2 cellular contexts compared by ENCODE assay signal in the genomic region with DNA sequence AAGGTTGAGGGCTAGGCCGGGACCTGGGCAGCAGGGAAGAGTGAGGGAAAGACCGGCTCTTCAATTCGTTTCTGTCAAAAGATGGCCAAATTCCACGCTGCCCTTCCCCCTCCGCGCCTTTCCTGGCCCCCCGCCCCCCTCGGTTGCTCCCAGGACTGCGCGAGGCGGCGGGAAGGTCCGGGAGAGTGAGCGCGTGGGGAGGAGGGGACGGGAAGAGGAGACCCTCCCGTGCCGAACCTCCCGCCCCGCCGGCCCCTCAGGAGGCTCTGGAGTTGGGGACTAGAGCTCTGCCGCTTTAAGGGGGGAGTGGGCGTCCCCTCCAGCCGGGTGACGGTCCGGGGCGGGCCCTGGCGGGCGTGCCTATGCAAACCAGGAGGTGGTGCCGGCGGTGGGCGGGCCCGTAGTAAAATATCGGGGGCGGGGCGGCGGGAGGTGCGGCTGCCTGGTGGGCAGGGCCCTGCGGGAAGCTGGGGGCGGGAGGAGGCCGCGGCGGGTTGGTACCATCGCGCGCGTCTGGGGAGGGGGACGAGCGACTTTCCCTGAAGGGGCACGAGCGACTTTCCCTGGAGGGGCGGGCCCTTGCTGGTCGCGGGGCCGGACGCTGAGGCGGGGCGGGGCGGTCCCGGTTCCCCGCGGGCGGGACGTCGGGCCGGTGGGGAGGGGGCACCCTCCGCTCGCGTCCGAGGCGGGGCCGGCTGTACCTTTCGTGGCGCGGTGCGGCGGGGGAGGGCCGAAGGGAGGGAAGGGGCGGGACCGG.
TF ChIP-seq lines count a peak whose summit lies in the region.

No MANE protein-coding gene starts in this region.

TF ChIP-seq in A549, 52 proteins besides CTCF, POLR2A, EP300 and RAD21 (continued from another document):
- TF ChIP-seq, protein P1, sequence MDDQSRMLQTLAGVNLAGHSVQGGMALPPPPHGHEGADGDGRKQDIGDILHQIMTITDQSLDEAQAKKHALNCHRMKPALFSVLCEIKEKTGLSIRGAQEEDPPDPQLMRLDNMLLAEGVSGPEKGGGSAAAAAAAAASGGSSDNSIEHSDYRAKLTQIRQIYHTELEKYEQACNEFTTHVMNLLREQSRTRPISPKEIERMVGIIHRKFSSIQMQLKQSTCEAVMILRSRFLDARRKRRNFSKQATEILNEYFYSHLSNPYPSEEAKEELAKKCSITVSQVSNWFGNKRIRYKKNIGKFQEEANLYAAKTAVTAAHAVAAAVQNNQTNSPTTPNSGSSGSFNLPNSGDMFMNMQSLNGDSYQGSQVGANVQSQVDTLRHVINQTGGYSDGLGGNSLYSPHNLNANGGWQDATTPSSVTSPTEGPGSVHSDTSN (IDR thresholded peaks at IDR 0.05) = no peak
- TF ChIP-seq, protein P2, sequence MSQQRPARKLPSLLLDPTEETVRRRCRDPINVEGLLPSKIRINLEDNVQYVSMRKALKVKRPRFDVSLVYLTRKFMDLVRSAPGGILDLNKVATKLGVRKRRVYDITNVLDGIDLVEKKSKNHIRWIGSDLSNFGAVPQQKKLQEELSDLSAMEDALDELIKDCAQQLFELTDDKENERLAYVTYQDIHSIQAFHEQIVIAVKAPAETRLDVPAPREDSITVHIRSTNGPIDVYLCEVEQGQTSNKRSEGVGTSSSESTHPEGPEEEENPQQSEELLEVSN (IDR thresholded peaks at IDR 0.05; ENCODE audit: borderline replicate concordance, low read depth) = 0 out of 2 replicates have a peak, but pooled peaks have one; percentile 12
- no peak for TF ChIP-seq EHF (CRISPR knock-in tag; IDR thresholded peaks at IDR 0.05)
- TF ChIP-seq ZC3H11A (IDR thresholded peaks at IDR 0.05) = no peak
- TF ChIP-seq TP53 (CRISPR knock-in tag; IDR thresholded peaks at IDR 0.05) = no peak
- no peak for TF ChIP-seq HOXA7 (CRISPR knock-in tag; IDR thresholded peaks at IDR 0.05)
- 0 out of 2 replicates have a peak, but pooled peaks have one; percentile 14 for TF ChIP-seq MAZ (IDR thresholded peaks at IDR 0.05; ENCODE audit: borderline replicate concordance, low read depth, low read length)
- no peak for TF ChIP-seq POLR2AphosphoS2 (conservative IDR thresholded peaks at IDR 0.05; ENCODE audit: low read length)
- peak; percentile 18; the same call in 1 of the 2 replicates for TF ChIP-seq PHF8 (IDR thresholded peaks at IDR 0.05; ENCODE audit: borderline replicate concordance, low read depth)

TF ChIP-seq in WTC11, 78 proteins besides CTCF, POLR2A, EP300 and RAD21 (continued from another document):
- TF ChIP-seq SOX15 (CRISPR knock-in tag; IDR thresholded peaks at IDR 0.05) (no peak), EMX1 (CRISPR knock-in tag; IDR thresholded peaks at IDR 0.05) (no peak), MYBL2 (CRISPR knock-in tag; IDR thresholded peaks at IDR 0.05) (0 out of 2 replicates have a peak, but pooled peaks have one; percentile 21), ZNF263 (CRISPR knock-in tag; IDR thresholded peaks at IDR 0.05; ENCODE audit: low read depth) (no peak)
- TF ChIP-seq, protein P3, sequence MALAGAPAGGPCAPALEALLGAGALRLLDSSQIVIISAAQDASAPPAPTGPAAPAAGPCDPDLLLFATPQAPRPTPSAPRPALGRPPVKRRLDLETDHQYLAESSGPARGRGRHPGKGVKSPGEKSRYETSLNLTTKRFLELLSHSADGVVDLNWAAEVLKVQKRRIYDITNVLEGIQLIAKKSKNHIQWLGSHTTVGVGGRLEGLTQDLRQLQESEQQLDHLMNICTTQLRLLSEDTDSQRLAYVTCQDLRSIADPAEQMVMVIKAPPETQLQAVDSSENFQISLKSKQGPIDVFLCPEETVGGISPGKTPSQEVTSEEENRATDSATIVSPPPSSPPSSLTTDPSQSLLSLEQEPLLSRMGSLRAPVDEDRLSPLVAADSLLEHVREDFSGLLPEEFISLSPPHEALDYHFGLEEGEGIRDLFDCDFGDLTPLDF (CRISPR knock-in tag; IDR thresholded peaks at IDR 0.05) = 0 out of 2 replicates have a peak, but pooled peaks have one; percentile 12
- TF ChIP-seq, protein P4, sequence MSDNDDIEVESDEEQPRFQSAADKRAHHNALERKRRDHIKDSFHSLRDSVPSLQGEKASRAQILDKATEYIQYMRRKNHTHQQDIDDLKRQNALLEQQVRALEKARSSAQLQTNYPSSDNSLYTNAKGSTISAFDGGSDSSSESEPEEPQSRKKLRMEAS (CRISPR knock-in tag; IDR thresholded peaks at IDR 0.05) = peak; percentile 46; the same call in 1 of the 2 replicates
- TF ChIP-seq, protein P5, sequence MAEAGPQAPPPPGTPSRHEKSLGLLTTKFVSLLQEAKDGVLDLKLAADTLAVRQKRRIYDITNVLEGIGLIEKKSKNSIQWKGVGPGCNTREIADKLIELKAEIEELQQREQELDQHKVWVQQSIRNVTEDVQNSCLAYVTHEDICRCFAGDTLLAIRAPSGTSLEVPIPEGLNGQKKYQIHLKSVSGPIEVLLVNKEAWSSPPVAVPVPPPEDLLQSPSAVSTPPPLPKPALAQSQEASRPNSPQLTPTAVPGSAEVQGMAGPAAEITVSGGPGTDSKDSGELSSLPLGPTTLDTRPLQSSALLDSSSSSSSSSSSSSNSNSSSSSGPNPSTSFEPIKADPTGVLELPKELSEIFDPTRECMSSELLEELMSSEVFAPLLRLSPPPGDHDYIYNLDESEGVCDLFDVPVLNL (CRISPR knock-in tag; IDR thresholded peaks at IDR 0.05; ENCODE audit: borderline replicate concordance, low read depth) = peak; percentile 54; the same call in 1 of the 2 replicates
